Comparison of ENCODE assay signal across 1 cellular context in the genomic region with DNA sequence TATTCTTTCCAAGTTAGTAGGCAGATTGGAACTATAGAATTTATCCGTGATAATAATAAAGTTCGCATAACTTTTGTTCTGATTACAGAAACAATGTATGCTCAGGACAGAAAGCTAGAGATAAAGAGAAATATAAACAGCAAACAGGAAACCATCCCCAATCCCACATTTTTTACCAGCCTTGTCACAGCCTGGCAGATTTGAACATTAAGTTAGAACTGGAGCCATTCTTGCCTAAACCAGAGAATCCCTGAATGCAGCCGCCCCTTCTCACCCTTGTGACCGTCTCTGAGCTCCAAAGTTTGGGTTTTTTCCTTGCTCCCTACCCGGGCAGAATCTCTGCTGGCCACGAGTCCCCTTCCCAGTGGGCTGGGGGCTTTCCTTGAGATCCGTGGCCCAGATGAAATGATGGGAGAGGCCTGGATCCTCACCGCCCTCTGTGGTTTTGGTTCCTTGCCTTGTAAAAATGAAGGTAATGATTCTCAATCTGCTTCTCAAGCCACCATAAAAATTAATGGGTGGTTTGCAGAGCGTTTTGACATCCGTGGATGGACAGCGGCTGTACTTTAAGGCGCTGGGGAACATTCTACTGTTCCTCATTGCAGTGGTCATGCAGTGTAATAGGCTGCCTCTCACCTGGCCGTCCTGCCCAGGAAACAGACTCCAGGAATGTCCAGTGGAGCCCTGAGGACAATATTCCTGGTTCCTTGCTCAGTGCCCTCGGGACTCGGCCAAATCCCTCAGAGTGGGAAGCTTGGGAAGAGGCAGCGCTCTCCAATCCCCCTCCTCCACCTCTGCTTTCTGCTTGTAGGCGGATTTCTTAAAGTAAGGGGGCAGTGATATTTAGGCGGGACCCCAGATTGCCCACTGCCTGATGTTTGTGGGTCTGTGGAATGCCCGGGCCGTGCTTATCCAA.
A peak's percentile ranks its signal among the peaks of the same experiment; 100 is the strongest.
TF ChIP-seq lines count a peak whose summit lies in the region.

No MANE protein-coding gene starts in this region.

TF ChIP-seq in HepG2, 621 proteins besides CTCF, POLR2A, EP300 and RAD21 (continued from another document):
- TF ChIP-seq, protein P1, sequence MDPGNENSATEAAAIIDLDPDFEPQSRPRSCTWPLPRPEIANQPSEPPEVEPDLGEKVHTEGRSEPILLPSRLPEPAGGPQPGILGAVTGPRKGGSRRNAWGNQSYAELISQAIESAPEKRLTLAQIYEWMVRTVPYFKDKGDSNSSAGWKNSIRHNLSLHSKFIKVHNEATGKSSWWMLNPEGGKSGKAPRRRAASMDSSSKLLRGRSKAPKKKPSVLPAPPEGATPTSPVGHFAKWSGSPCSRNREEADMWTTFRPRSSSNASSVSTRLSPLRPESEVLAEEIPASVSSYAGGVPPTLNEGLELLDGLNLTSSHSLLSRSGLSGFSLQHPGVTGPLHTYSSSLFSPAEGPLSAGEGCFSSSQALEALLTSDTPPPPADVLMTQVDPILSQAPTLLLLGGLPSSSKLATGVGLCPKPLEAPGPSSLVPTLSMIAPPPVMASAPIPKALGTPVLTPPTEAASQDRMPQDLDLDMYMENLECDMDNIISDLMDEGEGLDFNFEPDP (CRISPR knock-in tag; conservative IDR thresholded peaks at IDR 0.05): 0 out of 2 replicates have a peak, but pooled peaks have one; percentile 48
- TF ChIP-seq ZSCAN25 (CRISPR knock-in tag; IDR thresholded peaks at IDR 0.05): 0 out of 2 replicates have a peak, but pooled peaks have one; percentile 6
- TF ChIP-seq, protein P2, sequence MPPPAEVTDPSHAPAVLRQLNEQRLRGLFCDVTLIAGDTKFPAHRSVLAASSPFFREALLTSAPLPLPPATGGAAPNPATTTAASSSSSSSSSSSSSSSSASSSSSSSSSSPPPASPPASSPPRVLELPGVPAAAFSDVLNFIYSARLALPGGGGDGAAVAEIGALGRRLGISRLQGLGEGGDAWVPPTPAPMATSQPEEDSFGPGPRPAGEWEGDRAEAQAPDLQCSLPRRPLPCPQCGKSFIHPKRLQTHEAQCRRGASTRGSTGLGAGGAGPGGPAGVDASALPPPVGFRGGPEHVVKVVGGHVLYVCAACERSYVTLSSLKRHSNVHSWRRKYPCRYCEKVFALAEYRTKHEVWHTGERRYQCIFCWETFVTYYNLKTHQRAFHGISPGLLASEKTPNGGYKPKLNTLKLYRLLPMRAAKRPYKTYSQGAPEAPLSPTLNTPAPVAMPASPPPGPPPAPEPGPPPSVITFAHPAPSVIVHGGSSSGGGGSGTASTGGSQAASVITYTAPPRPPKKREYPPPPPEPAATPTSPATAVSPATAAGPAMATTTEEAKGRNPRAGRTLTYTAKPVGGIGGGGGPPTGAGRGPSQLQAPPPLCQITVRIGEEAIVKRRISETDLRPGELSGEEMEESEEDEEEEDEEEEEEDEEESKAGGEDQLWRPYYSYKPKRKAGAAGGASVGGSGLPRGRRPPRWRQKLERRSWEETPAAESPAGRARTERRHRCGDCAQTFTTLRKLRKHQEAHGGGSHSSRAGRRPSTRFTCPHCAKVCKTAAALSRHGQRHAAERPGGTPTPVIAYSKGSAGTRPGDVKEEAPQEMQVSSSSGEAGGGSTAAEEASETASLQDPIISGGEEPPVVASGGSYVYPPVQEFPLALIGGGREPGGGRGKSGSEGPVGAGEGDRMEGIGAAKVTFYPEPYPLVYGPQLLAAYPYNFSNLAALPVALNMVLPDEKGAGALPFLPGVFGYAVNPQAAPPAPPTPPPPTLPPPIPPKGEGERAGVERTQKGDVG (CRISPR knock-in tag; IDR thresholded peaks at IDR 0.05; ENCODE audit: borderline replicate concordance): 0 out of 2 replicates have a peak, but pooled peaks have one; percentile 33
